In the genomic region with DNA sequence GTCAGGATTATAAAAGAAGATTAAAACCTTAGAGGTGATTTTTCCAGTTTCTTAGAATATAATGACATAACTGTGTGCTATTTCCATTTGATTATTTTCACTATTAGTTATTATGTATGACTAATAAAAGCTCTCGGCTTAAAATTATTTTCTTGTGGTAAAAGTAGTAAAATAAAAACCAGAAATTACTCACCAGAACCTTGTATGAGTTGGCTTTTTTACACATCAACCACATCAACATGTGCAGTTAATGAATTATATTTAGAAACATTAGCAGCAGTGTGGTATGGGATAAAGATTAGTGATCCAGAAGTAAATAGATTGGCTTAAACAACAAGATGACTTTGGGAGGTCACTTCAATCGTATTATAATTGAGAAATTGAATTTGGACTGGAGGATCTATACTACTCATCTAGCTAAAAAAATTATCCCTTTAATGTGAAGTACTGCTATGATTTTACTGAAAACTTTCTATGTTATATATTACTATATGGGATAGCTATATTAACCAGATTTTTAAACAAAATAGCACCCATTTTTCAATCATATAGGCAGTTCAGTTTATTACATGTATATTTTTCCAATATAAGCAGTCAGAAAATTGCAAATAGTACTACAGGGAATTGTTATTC, we compare ENCODE assay signal across 1 cellular context.
TF ChIP-seq lines count a peak whose summit lies in the region.

No MANE protein-coding gene starts in this region.

TF ChIP-seq in WTC11, 78 proteins besides CTCF, POLR2A, EP300 and RAD21 (continued from another document):
- TF ChIP-seq, protein P1, sequence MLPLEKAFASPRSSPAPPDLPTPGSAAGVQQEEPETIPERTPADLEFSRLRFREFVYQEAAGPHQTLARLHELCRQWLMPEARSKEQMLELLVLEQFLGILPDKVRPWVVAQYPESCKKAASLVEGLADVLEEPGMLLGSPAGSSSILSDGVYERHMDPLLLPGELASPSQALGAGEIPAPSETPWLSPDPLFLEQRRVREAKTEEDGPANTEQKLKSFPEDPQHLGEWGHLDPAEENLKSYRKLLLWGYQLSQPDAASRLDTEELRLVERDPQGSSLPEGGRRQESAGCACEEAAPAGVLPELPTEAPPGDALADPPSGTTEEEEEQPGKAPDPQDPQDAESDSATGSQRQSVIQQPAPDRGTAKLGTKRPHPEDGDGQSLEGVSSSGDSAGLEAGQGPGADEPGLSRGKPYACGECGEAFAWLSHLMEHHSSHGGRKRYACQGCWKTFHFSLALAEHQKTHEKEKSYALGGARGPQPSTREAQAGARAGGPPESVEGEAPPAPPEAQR (CRISPR knock-in tag; IDR thresholded peaks at IDR 0.05) = no peak
